In genomic region chr10:80502621-80503583, GRCh38 we compare ENCODE assay signal across 7 cellular contexts. TPM values are rescaled to one million over a fixed set of nuclear protein-coding genes. Genes with fewer than 3 reads are reported as not detected.
A peak's percentile ranks its signal among the peaks of the same experiment; 100 is the strongest.
DNase-seq lines count a peak whose midpoint lies in the region; ATAC-seq and TF ChIP-seq lines count a peak whose summit lies in the region.

No MANE protein-coding gene starts in this region.

- peak overlapping the region; percentile 33; the same call in 1 of the 2 replicates for H4K91ac ChIP-seq in IMR-90 (ENCODE audit: insufficient read depth, low read depth, low read length)

- in situ Hi-C loops in IMR-90 (cut with MboI; ENCODE audit: low sequenced_read_pairs), result loop anchor here (5.0 kb wide), 1 partner anchor 46 kb away; no protein-coding TSS in a partner anchor

- POLR2A ChIA-PET in IMR-90 (lab: Charles Lee; ENCODE audit: unreplicated experiment), result no interaction called here

- H3K36me3 ChIP-seq in IMR-90 (ENCODE audit: control insufficient read depth, insufficient read depth, low read length), result peaks cover 3% of the 10 kb centered on the region; the same call in 1 of the 2 replicates
- peaks cover 12% of the 10 kb centered on the region for H3K36me3 ChIP-seq in left ventricle myocardium inferior
- no peaks in the 10 kb centered on the region for H3K36me3 ChIP-seq in prostate gland

- no peak overlapping the region for H3K27ac ChIP-seq in IMR-90 (ENCODE audit: insufficient read depth, low read length)
- H3K27ac ChIP-seq in left ventricle myocardium inferior (replicated peaks), result peak overlapping the region; percentile 91
- no peak overlapping the region for H3K27ac ChIP-seq in prostate gland

- DNase-seq in IMR-90 (no peak), left ventricle myocardium inferior (no peak), RPMI8226 (no peak), prostate gland (ENCODE audit: low spot score) (no peak)
- DNase-seq in stimulated activated effector memory CD8-positive, alpha-beta T cell treated with anti-CD3 and anti-CD28 coated beads, Interleukin-12 subunit alpha, Interleukin-12 subunit beta, amount 100 ng/mL, for 72 hours (ENCODE audit: low spot score in 2 of 2), result no peak
- no peak for DNase-seq in activated CD4-positive, CD25-positive, alpha-beta regulatory T cell (lab: John Stamatoyannopoulos, UW)

- H4K8ac ChIP-seq in IMR-90 (ENCODE audit: low read depth in 2 of 2, low read length in 2 of 2), result peak overlapping the region in 1 of 2 experiments; percentile 13; a peak in 1 of 4 replicates

- 78% methylated on average over 11 of the region's 13 CpGs; no CpG with 5 or more reads in 1 of the 2 experiments for WGBS in IMR-90 (ENCODE audit: extremely low coverage in 2 of 2, insufficient read length in 1 of 2), 2 experiments
- 88% methylated on average over 13 of the region's 13 CpGs for WGBS in prostate gland

- TF ChIP-seq POLR2A in IMR-90 (IDR thresholded peaks at IDR 0.05; ENCODE audit: low read depth, low read length) (no peak), prostate gland (IDR thresholded peaks at IDR 0.05) (no peak)

- H2AK9ac ChIP-seq in IMR-90 (replicated peaks; ENCODE audit: low read depth, low read length, poor library complexity), result peak overlapping the region; percentile 21

- no peak overlapping the region for H3K9ac ChIP-seq in IMR-90 (ENCODE audit: low read depth, low read length)

- no peak overlapping the region for H3K4me3 ChIP-seq in IMR-90 (ENCODE audit: insufficient read depth, low read depth, low read length)
- H3K4me3 ChIP-seq in left ventricle myocardium inferior, result no peak overlapping the region
- no peak overlapping the region for H3K4me3 ChIP-seq in prostate gland

- H3K4me3 Mint-ChIP-seq in activated naive CD4-positive, alpha-beta T cell treated with anti-CD3 and anti-CD28 coated beads, Interleukin-2, amount 50 U/mL, for 24 hours, result peak overlapping the region; percentile 35
- no peak overlapping the region for H3K4me3 Mint-ChIP-seq in stimulated activated effector memory CD8-positive, alpha-beta T cell treated with anti-CD3 and anti-CD28 coated beads, Interleukin-12 subunit alpha, Interleukin-12 subunit beta, amount 100 ng/mL, for 72 hours

- peak overlapping the region; percentile 69; the same call in 1 of the 2 replicates for H2AK5ac ChIP-seq in IMR-90 (ENCODE audit: low read depth, low read length)

- no peaks in the 10 kb centered on the region for H3K9me3 ChIP-seq in IMR-90 (ENCODE audit: control insufficient read depth, insufficient read depth, low read length)
- no peaks in the 10 kb centered on the region for H3K9me3 ChIP-seq in left ventricle myocardium inferior (replicated peaks)
- H3K9me3 ChIP-seq in prostate gland, result no peaks in the 10 kb centered on the region

- intact Hi-C loops in IMR-90 (cut with micrococcal nuclease), result no loop called here
- intact Hi-C loops in left ventricle myocardium inferior (cut with micrococcal nuclease), result loop anchor here (5.0 kb wide), 2 partner anchors 46 to 121 kb away; no protein-coding TSS in a partner anchor
- intact Hi-C loops in prostate gland (cut with DNase I), result no loop called here

- H3K9me3 Mint-ChIP-seq in activated naive CD4-positive, alpha-beta T cell treated with anti-CD3 and anti-CD28 coated beads, Interleukin-2, amount 50 U/mL, for 24 hours, result no peaks in the 10 kb centered on the region
- H3K9me3 Mint-ChIP-seq in stimulated activated effector memory CD8-positive, alpha-beta T cell treated with anti-CD3 and anti-CD28 coated beads, Interleukin-12 subunit alpha, Interleukin-12 subunit beta, amount 100 ng/mL, for 72 hours, result no peaks in the 10 kb centered on the region

- H3K27me3 ChIP-seq in IMR-90 (ENCODE audit: control insufficient read depth, insufficient read depth, low read length) (no peaks in the 10 kb centered on the region), left ventricle myocardium inferior (ENCODE audit: low read depth) (no peaks in the 10 kb centered on the region), prostate gland (replicated peaks; ENCODE audit: insufficient read depth) (no peaks in the 10 kb centered on the region)

- H3K4ac ChIP-seq in IMR-90 (ENCODE audit: low read depth, low read length), result 0 out of 2 replicates have a peak overlapping the region, but pooled peaks have one; percentile 24

- H3K79me1 ChIP-seq in IMR-90 (ENCODE audit: low read depth in 1 of 2, low read length in 2 of 2), result peaks cover 32 to 82% of the 10 kb centered on the region in 2 experiments

- no peak overlapping the region for H2BK15ac ChIP-seq in IMR-90 (ENCODE audit: low read depth, low read length)

- H3K56ac ChIP-seq in IMR-90 (ENCODE audit: extremely low read depth, insufficient read depth, low read length), result no peak overlapping the region

- H2BK5ac ChIP-seq in IMR-90 (ENCODE audit: low read depth, low read length, poor library complexity, severe bottlenecking), result no peak overlapping the region

- no peaks in the 10 kb centered on the region for H3K27me3 Mint-ChIP-seq in activated naive CD4-positive, alpha-beta T cell treated with anti-CD3 and anti-CD28 coated beads, Interleukin-2, amount 50 U/mL, for 24 hours

- peaks cover 48% of the 10 kb centered on the region for H3K9me1 ChIP-seq in IMR-90 (ENCODE audit: insufficient read depth, low read length)

- H2AFZ ChIP-seq in IMR-90 (replicated peaks; ENCODE audit: low read length, poor library complexity), result no peak overlapping the region

- H3K36me3 Mint-ChIP-seq in activated naive CD4-positive, alpha-beta T cell treated with anti-CD3 and anti-CD28 coated beads, Interleukin-2, amount 50 U/mL, for 24 hours, result peaks cover 2% of the 10 kb centered on the region
- peaks cover 8% of the 10 kb centered on the region for H3K36me3 Mint-ChIP-seq in stimulated activated effector memory CD8-positive, alpha-beta T cell treated with anti-CD3 and anti-CD28 coated beads, Interleukin-12 subunit alpha, Interleukin-12 subunit beta, amount 100 ng/mL, for 72 hours

- no TSS peak for BruUV-seq in IMR-90 (replicated peaks; lab: Mats Ljungman, UMichigan)

- TF ChIP-seq CTCF in IMR-90 (conservative IDR thresholded peaks at IDR 0.05; ENCODE audit: low read depth, low read length) (no peak), left ventricle myocardium inferior (IDR thresholded peaks at IDR 0.05; ENCODE audit: borderline replicate concordance) (no peak), prostate gland (IDR thresholded peaks at IDR 0.05) (no peak)

- ATAC-seq in IMR-90 (ENCODE audit: low read depth), result no peak
- no peak for ATAC-seq in stimulated activated effector memory CD8-positive, alpha-beta T cell treated with anti-CD3 and anti-CD28 coated beads, Interleukin-12 subunit alpha, Interleukin-12 subunit beta, amount 100 ng/mL, for 72 hours

- dilution Hi-C loops in IMR-90 (cut with HindIII; ENCODE audit: low sequenced_read_pairs, unreplicated experiment), result no loop called here

- no peak overlapping the region for H3K4me2 ChIP-seq in IMR-90 (ENCODE audit: low read depth, low read length)

- peak overlapping the region; percentile 14 for H3K14ac ChIP-seq in IMR-90 (replicated peaks; ENCODE audit: low read depth, low read length)

- no peak overlapping the region for H3K18ac ChIP-seq in IMR-90 (ENCODE audit: low read depth, low read length)

- H2BK120ac ChIP-seq in IMR-90 (ENCODE audit: low read depth, low read length), result no peak overlapping the region; the same call in 1 of the 2 replicates

- CTCF ChIA-PET in IMR-90 (lab: Yijun Ruan, JAX), result interaction anchor here (1.2 kb wide), 1 partner anchor 49 kb away, joined by 3 read pairs; no protein-coding TSS in a partner anchor

- H3K4me1 ChIP-seq in IMR-90 (ENCODE audit: control insufficient read depth, insufficient read depth, low read length), result peaks cover 50% of the 10 kb centered on the region
- H3K4me1 ChIP-seq in left ventricle myocardium inferior, result peaks cover 100% of the 10 kb centered on the region
- H3K4me1 ChIP-seq in prostate gland (replicated peaks), result peaks cover 25% of the 10 kb centered on the region

- TF ChIP-seq RAD21 in IMR-90 (IDR thresholded peaks at IDR 0.05; ENCODE audit: low read length), result no peak

- H2BK20ac ChIP-seq in IMR-90 (ENCODE audit: low read depth, low read length), result no peak overlapping the region

- peaks cover 83% of the 10 kb centered on the region for H3K4me1 Mint-ChIP-seq in activated naive CD4-positive, alpha-beta T cell treated with anti-CD3 and anti-CD28 coated beads, Interleukin-2, amount 50 U/mL, for 24 hours
- H3K4me1 Mint-ChIP-seq in stimulated activated effector memory CD8-positive, alpha-beta T cell treated with anti-CD3 and anti-CD28 coated beads, Interleukin-12 subunit alpha, Interleukin-12 subunit beta, amount 100 ng/mL, for 72 hours, result peaks cover 78% of the 10 kb centered on the region

- no peak overlapping the region for H4K5ac ChIP-seq in IMR-90 (ENCODE audit: low read depth, low read length)

- peak overlapping the region; percentile 95 for H3K27ac Mint-ChIP-seq in activated naive CD4-positive, alpha-beta T cell treated with anti-CD3 and anti-CD28 coated beads, Interleukin-2, amount 50 U/mL, for 24 hours
- peak overlapping the region; percentile 86 for H3K27ac Mint-ChIP-seq in stimulated activated effector memory CD8-positive, alpha-beta T cell treated with anti-CD3 and anti-CD28 coated beads, Interleukin-12 subunit alpha, Interleukin-12 subunit beta, amount 100 ng/mL, for 72 hours

- H4K20me1 ChIP-seq in IMR-90 (ENCODE audit: insufficient read depth, low read length), result peaks cover 13% of the 10 kb centered on the region

- peak overlapping the region; percentile 11; the same call in 1 of the 2 replicates for H3K23ac ChIP-seq in IMR-90 (ENCODE audit: low read depth, low read length)

TF ChIP-seq in IMR-90, 13 proteins besides CTCF, POLR2A, EP300 and RAD21 (continues in another document):
- no peak for TF ChIP-seq ELK1 (IDR thresholded peaks at IDR 0.05; ENCODE audit: borderline replicate concordance, low read depth, low read length)

RNA-seq across cellular contexts. Expression of gene SH2D4B, which starts 34.8 kb away (rescaled TPM):
- total RNA-seq in IMR-90 (2012; rRNA removed) (not detected in 2 replicates), left ventricle myocardium inferior (not detected), prostate gland (under 1 TPM in 1 of 2 donors, not detected in 1; 0.40 TPM)
- polyA plus RNA-seq in IMR-90 (2012; rRNA removed), result not detected in 2 replicates
- polyA plus RNA-seq in IMR-90 (2012; cell fraction: cytosol; rRNA removed), result not detected in 2 replicates
- polyA plus RNA-seq in IMR-90 (2012; cell fraction: nucleus; rRNA removed; ENCODE audit: low replicate concordance), result not detected in 2 replicates

RNA-seq across cellular contexts. Expression of gene TSPAN14, which starts 48.8 kb away (rescaled TPM):
- total RNA-seq in IMR-90 (2012; rRNA removed) (13.3 and 18.5 TPM in 2 replicates), left ventricle myocardium inferior (33.4 TPM), prostate gland (100 to 1,000 TPM in 1 of 2 donors, 10 to 100 TPM in 1; 69.8 to 103 TPM)
- polyA plus RNA-seq in IMR-90 (2012; rRNA removed), result 40.6 and 43.0 TPM in 2 replicates
- polyA plus RNA-seq in IMR-90 (2012; cell fraction: cytosol; rRNA removed), result 55.8 and 57.7 TPM in 2 replicates
- polyA plus RNA-seq in IMR-90 (2012; cell fraction: nucleus; rRNA removed; ENCODE audit: low replicate concordance), result 36.3 and 44.3 TPM in 2 replicates
